In genomic region chr12:111780615-111781014, GRCh38 we compare ENCODE assay signal across 1 cellular context.
TF ChIP-seq lines count a peak whose summit lies in the region.

No MANE protein-coding gene starts in this region.

TF ChIP-seq in GM12878, 131 proteins besides CTCF, POLR2A, EP300 and RAD21 (continued from another document):
- no peak for TF ChIP-seq KDM1A (IDR thresholded peaks at IDR 0.05; ENCODE audit: borderline replicate concordance)
- no peak for TF ChIP-seq ZNF217 (IDR thresholded peaks at IDR 0.05)
- TF ChIP-seq SMARCA5 (IDR thresholded peaks at IDR 0.05): no peak
- no peak for TF ChIP-seq SMAD5 (IDR thresholded peaks at IDR 0.05; ENCODE audit: low read depth)
- no peak for TF ChIP-seq ELK1 (IDR thresholded peaks at IDR 0.05; ENCODE audit: low read depth, low read length)
- no peak for TF ChIP-seq PAX8 (IDR thresholded peaks at IDR 0.05)
- no peak for TF ChIP-seq GABPA (IDR thresholded peaks at IDR 0.05; ENCODE audit: low read depth)
- no peak for TF ChIP-seq CREM (IDR thresholded peaks at IDR 0.05; ENCODE audit: low read depth)
- no peak for TF ChIP-seq MXI1 (IDR thresholded peaks at IDR 0.05; ENCODE audit: low read depth, low read length)
- TF ChIP-seq SIN3A (IDR thresholded peaks at IDR 0.05; ENCODE audit: low read depth, low read length): no peak
